Comparison of ENCODE assay signal across 9 cellular contexts in genomic region chr2:38722271-38723115, GRCh38. TPM values are rescaled to one million over a fixed set of nuclear protein-coding genes. Genes with fewer than 3 reads are reported as not detected.
DNase-seq lines count a peak whose midpoint lies in the region; ATAC-seq and TF ChIP-seq lines count a peak whose summit lies in the region.
"Had no signal": no experiment of that assay in that cellular context is flagged by ENCODE, and none has a peak within 500 bp of the region (broad histone marks: within the 10 kb centered on the region; RNA-seq: fewer than 3 reads in every experiment).

No MANE protein-coding gene starts in this region.

- no peaks in the 10 kb centered on the region for H3K27me3 Mint-ChIP-seq in activated naive CD8-positive, alpha-beta T cell
- peaks cover 4% of the 10 kb centered on the region for H3K27me3 Mint-ChIP-seq in endothelial cell (ENCODE audit: unreplicated experiment)

- no peaks in the 10 kb centered on the region for H3K27me3 ChIP-seq in left lung
- H3K27me3 ChIP-seq: uterus had no signal

- H3K36me3 Mint-ChIP-seq in activated naive CD8-positive, alpha-beta T cell: peaks cover 11% of the 10 kb centered on the region
- no peaks in the 10 kb centered on the region for H3K36me3 Mint-ChIP-seq in endothelial cell (ENCODE audit: low read depth, unreplicated experiment)

- no peak overlapping the region for H3K4me3 ChIP-seq in left lung
- H3K4me3 ChIP-seq: uterus had no signal

- peak overlapping the region; percentile 89 for H3K27ac Mint-ChIP-seq in activated naive CD8-positive, alpha-beta T cell
- no peak overlapping the region for H3K27ac Mint-ChIP-seq in endothelial cell (ENCODE audit: unreplicated experiment)

- H3K9me3 ChIP-seq in left lung: no peaks in the 10 kb centered on the region
- H3K9me3 ChIP-seq: uterus had no signal

- H3K4me1 ChIP-seq in left lung: peaks cover 0 to 18% of the 10 kb centered on the region in 2 donors

- no peaks in the 10 kb centered on the region for H3K36me3 ChIP-seq in left lung
- H3K36me3 ChIP-seq: uterus had no signal

- peaks cover 3% of the 10 kb centered on the region for H3K9me3 Mint-ChIP-seq in activated naive CD8-positive, alpha-beta T cell (ENCODE audit: low read depth)
- H3K9me3 Mint-ChIP-seq in endothelial cell (ENCODE audit: unreplicated experiment): no peaks in the 10 kb centered on the region

- no peak for TF ChIP-seq CTCF in left lung (IDR thresholded peaks at IDR 0.05)
- no peak for TF ChIP-seq CTCF in endothelial cell (IDR thresholded peaks at IDR 0.05; ENCODE audit: unreplicated experiment)

- H3K27ac ChIP-seq in left lung: no peak overlapping the region
- H3K27ac ChIP-seq: uterus had no signal

- peak; percentile 36 for ATAC-seq in GM19043 (IDR thresholded peaks at IDR 0.05; ENCODE audit: low read depth, unreplicated experiment)
- ATAC-seq in HG03439 (IDR thresholded peaks at IDR 0.05; ENCODE audit: unreplicated experiment): peak; percentile 36
- no peak for ATAC-seq in left lung

- intact Hi-C loops in left lung (cut with DNase I): no loop called here

- H3K4me3 Mint-ChIP-seq in activated naive CD8-positive, alpha-beta T cell: peak overlapping the region; percentile 75
- no peak overlapping the region for H3K4me3 Mint-ChIP-seq in endothelial cell (ENCODE audit: unreplicated experiment)

- peak in 2 of 3 experiments; percentile 19 to 29 for DNase-seq in stimulated activated CD4-positive, alpha-beta T cell treated with anti-CD3 and anti-CD28 coated beads, TNF-alpha, amount 100 ng/mL, for 4 hours (ENCODE audit: low read depth in 3 of 3)
- DNase-seq in hypothalamus (lab: John Stamatoyannopoulos, UW) (no peak), left lung (no peak), endothelial cell (ENCODE audit: low spot score) (no peak)
- DNase-seq in NK-92 treated with Interleukin-12 subunit alpha and Interleukin-12 subunit beta, amount 100 ng/mL, for 24 hours (lab: John Stamatoyannopoulos, UW): no peak

- H3K4me1 Mint-ChIP-seq in activated naive CD8-positive, alpha-beta T cell (ENCODE audit: low read depth): peaks cover 44% of the 10 kb centered on the region
- no peaks in the 10 kb centered on the region for H3K4me1 Mint-ChIP-seq in endothelial cell (ENCODE audit: unreplicated experiment)

RNA-seq across cellular contexts. Expression of gene SRSF7, which starts 28.7 kb away (rescaled TPM):
- 100 to 1,000 TPM in 1 of 2 donors, 10 to 100 TPM in 1; 83.3 to 139 TPM for total RNA-seq in left lung
- total RNA-seq in endothelial cell (ENCODE audit: unreplicated experiment): 137 TPM

RNA-seq across cellular contexts. Expression of gene GEMIN6, which starts 55.5 kb away (rescaled TPM):
- total RNA-seq in left lung (10 to 100 TPM; 12.4 to 13.0 TPM), endothelial cell (ENCODE audit: unreplicated experiment) (9.5 TPM)

RNA-seq across cellular contexts. Expression of gene GALM, which starts 56.6 kb away (rescaled TPM):
- total RNA-seq in left lung: 10 to 100 TPM; 12.8 to 21.3 TPM
- 13.0 TPM for total RNA-seq in endothelial cell (ENCODE audit: unreplicated experiment)

Comparison
In these comparisons a context has a peak if more than half of its experiments do, and no peak if none do; other contexts are left out.
1. DNase-seq: peak in stimulated activated CD4-positive, alpha-beta T cell treated with anti-CD3 and anti-CD28 coated beads, TNF-alpha, amount 100 ng/mL, for 4 hours (2 of 3); none in hypothalamus (0 of 51), NK-92 treated with Interleukin-12 subunit alpha and Interleukin-12 subunit beta, amount 100 ng/mL, for 24 hours (single experiment), left lung (0 of 2) and endothelial cell (single experiment).